ENCODE assay signal across 1 cellular context in genomic region chr20:59037386-59037785, GRCh38.
TF ChIP-seq lines count a peak whose summit lies in the region.

No MANE protein-coding gene starts in this region.

TF ChIP-seq in GM12878, 131 proteins besides CTCF, POLR2A, EP300 and RAD21:
- TF ChIP-seq POLR2AphosphoS2 (IDR thresholded peaks at IDR 0.05; ENCODE audit: low read depth, low read length), result no peak
- TF ChIP-seq DPF2 (IDR thresholded peaks at IDR 0.05), result no peak
- no peak for TF ChIP-seq EED (IDR thresholded peaks at IDR 0.05; ENCODE audit: low read depth)
- TF ChIP-seq POU2F2 (IDR thresholded peaks at IDR 0.05; ENCODE audit: borderline replicate concordance, low read depth, low read length), result no peak
- TF ChIP-seq HCFC1 (IDR thresholded peaks at IDR 0.05; ENCODE audit: low read length), result no peak
- TF ChIP-seq ATF3 (IDR thresholded peaks at IDR 0.05; ENCODE audit: borderline replicate concordance, extremely low read depth, low read depth, low read length), result no peak
- no peak for TF ChIP-seq ZNF24 (IDR thresholded peaks at IDR 0.05)
- no peak for TF ChIP-seq RBBP5 (conservative IDR thresholded peaks at IDR 0.05)
- no peak for TF ChIP-seq SIN3A (IDR thresholded peaks at IDR 0.05; ENCODE audit: low read depth, low read length)
- TF ChIP-seq RELB (IDR thresholded peaks at IDR 0.05; ENCODE audit: low read depth), result no peak
- TF ChIP-seq YY1 (IDR thresholded peaks at IDR 0.05; ENCODE audit: low read depth, low read length), result no peak
